ENCODE assay signal across 1 cellular context in the genomic region with DNA sequence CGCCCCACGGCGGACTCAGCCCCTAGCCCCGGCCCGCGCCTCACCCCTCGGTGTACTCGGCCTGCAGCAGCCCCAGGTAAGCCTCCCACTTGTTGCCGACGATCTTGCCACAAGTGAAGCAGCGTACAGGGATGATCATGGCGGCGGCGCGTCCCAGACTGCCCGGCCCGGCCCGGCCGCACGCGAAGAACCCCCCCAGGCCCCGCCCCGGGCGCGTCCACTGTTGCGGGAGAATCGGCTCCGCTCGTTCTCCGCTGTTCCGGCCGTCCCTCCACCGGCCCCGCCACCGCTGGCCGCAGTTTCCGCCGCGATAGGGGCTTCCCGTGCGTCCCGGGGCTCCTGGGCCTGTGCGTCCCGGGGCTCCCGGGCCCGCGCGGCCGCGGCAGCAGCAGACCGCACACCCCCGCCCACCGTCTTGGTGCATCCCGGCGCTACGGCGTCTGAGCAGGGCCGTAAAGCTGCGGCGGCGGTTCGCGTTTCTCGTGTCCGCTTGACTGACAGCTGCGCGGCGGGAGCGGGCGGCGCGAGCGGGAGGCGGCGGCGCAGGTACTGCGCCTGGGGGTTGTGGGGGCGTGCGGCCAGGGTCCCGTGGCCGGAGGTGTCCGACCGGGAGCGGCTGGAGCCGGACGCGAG.
TF ChIP-seq lines count a peak whose summit lies in the region.

Gene POLR2L (minus strand): TSS at position 160 of the 633 bp plus-strand sequence. CDS start 21 bp downstream, at position 139.
Gene TSPAN4 (plus strand): TSS at position 483 of the 633 bp plus-strand sequence. CDS start 7,453 bp downstream, outside the sequence.

TF ChIP-seq in WTC11, 78 proteins besides CTCF, POLR2A, EP300 and RAD21 (continued from another document):
- TF ChIP-seq MAX (CRISPR knock-in tag; IDR thresholded peaks at IDR 0.05) (peak; percentile 7; the same call in 1 of the 2 replicates), PREB (CRISPR knock-in tag; IDR thresholded peaks at IDR 0.05; ENCODE audit: borderline replicate concordance) (no peak), CREM (CRISPR knock-in tag; IDR thresholded peaks at IDR 0.05) (peak; percentile 64; the same call in 1 of the 2 replicates), HMGXB4 (CRISPR knock-in tag; IDR thresholded peaks at IDR 0.05) (peak; percentile 68; the same call in 1 of the 2 replicates), EMX1 (CRISPR knock-in tag; IDR thresholded peaks at IDR 0.05) (0 out of 2 replicates have a peak, but pooled peaks have one; percentile 51), TP53 (CRISPR knock-in tag; IDR thresholded peaks at IDR 0.05) (no peak), ZNF317 (CRISPR knock-in tag; IDR thresholded peaks at IDR 0.05; ENCODE audit: borderline replicate concordance, low read depth) (0 out of 2 replicates have a peak, but pooled peaks have one; percentile 30), KAT7 (CRISPR knock-in tag; IDR thresholded peaks at IDR 0.05; ENCODE audit: borderline replicate concordance) (peak; percentile 85; the same call in 1 of the 2 replicates), MYBL2 (CRISPR knock-in tag; IDR thresholded peaks at IDR 0.05) (0 out of 2 replicates have a peak, but pooled peaks have one; percentile 55), JUN (CRISPR knock-in tag; IDR thresholded peaks at IDR 0.05) (peak; percentile 71; the same call in 1 of the 2 replicates), USF2 (CRISPR knock-in tag; IDR thresholded peaks at IDR 0.05) (peak; percentile 7), ELF4 (CRISPR knock-in tag; IDR thresholded peaks at IDR 0.05; ENCODE audit: low read depth) (peak; percentile 60; the same call in 1 of the 2 replicates), FOXK1 (CRISPR knock-in tag; IDR thresholded peaks at IDR 0.05) (peak; percentile 25; the same call in 1 of the 2 replicates), SP1 (CRISPR knock-in tag; conservative IDR thresholded peaks at IDR 0.05) (peak; percentile 85), PRDM15 (CRISPR knock-in tag; IDR thresholded peaks at IDR 0.05) (0 out of 2 replicates have a peak, but pooled peaks have one; percentile 2), GRHL2 (CRISPR knock-in tag; IDR thresholded peaks at IDR 0.05; ENCODE audit: insufficient replicate concordance, severe bottlenecking) (no peak), CDX4 (CRISPR knock-in tag; IDR thresholded peaks at IDR 0.05; ENCODE audit: borderline replicate concordance) (no peak), TEAD1 (CRISPR knock-in tag; IDR thresholded peaks at IDR 0.05) (0 out of 2 replicates have a peak, but pooled peaks have one; percentile 60), ESRRA (CRISPR knock-in tag; IDR thresholded peaks at IDR 0.05; ENCODE audit: borderline replicate concordance) (0 out of 2 replicates have a peak, but pooled peaks have one; percentile 14), GABPB1 (CRISPR knock-in tag; IDR thresholded peaks at IDR 0.05) (no peak), NR2C2 (CRISPR knock-in tag; IDR thresholded peaks at IDR 0.05) (no peak), MXD4 (CRISPR knock-in tag; IDR thresholded peaks at IDR 0.05; ENCODE audit: borderline replicate concordance) (no peak), E2F4 (CRISPR knock-in tag; IDR thresholded peaks at IDR 0.05; ENCODE audit: borderline replicate concordance, low read depth) (0 out of 2 replicates have a peak, but pooled peaks have one; percentile 39), SMAD3 (CRISPR knock-in tag; IDR thresholded peaks at IDR 0.05; ENCODE audit: borderline replicate concordance) (0 out of 2 replicates have a peak, but pooled peaks have one; percentile 47), ZBTB43 (CRISPR knock-in tag; IDR thresholded peaks at IDR 0.05) (no peak; the same call in 1 of the 2 replicates), ZNF138 (CRISPR knock-in tag; conservative IDR thresholded peaks at IDR 0.05) (no peak)
- TF ChIP-seq, protein P1, sequence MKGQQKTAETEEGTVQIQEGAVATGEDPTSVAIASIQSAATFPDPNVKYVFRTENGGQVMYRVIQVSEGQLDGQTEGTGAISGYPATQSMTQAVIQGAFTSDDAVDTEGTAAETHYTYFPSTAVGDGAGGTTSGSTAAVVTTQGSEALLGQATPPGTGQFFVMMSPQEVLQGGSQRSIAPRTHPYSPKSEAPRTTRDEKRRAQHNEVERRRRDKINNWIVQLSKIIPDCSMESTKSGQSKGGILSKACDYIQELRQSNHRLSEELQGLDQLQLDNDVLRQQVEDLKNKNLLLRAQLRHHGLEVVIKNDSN (CRISPR knock-in tag; IDR thresholded peaks at IDR 0.05): no peak
- TF ChIP-seq, protein P2, sequence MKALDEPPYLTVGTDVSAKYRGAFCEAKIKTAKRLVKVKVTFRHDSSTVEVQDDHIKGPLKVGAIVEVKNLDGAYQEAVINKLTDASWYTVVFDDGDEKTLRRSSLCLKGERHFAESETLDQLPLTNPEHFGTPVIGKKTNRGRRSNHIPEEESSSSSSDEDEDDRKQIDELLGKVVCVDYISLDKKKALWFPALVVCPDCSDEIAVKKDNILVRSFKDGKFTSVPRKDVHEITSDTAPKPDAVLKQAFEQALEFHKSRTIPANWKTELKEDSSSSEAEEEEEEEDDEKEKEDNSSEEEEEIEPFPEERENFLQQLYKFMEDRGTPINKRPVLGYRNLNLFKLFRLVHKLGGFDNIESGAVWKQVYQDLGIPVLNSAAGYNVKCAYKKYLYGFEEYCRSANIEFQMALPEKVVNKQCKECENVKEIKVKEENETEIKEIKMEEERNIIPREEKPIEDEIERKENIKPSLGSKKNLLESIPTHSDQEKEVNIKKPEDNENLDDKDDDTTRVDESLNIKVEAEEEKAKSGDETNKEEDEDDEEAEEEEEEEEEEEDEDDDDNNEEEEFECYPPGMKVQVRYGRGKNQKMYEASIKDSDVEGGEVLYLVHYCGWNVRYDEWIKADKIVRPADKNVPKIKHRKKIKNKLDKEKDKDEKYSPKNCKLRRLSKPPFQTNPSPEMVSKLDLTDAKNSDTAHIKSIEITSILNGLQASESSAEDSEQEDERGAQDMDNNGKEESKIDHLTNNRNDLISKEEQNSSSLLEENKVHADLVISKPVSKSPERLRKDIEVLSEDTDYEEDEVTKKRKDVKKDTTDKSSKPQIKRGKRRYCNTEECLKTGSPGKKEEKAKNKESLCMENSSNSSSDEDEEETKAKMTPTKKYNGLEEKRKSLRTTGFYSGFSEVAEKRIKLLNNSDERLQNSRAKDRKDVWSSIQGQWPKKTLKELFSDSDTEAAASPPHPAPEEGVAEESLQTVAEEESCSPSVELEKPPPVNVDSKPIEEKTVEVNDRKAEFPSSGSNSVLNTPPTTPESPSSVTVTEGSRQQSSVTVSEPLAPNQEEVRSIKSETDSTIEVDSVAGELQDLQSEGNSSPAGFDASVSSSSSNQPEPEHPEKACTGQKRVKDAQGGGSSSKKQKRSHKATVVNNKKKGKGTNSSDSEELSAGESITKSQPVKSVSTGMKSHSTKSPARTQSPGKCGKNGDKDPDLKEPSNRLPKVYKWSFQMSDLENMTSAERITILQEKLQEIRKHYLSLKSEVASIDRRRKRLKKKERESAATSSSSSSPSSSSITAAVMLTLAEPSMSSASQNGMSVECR (CRISPR knock-in tag; IDR thresholded peaks at IDR 0.05; ENCODE audit: borderline replicate concordance): peak; percentile 45; the same call in 1 of the 2 replicates
- TF ChIP-seq, protein P3, sequence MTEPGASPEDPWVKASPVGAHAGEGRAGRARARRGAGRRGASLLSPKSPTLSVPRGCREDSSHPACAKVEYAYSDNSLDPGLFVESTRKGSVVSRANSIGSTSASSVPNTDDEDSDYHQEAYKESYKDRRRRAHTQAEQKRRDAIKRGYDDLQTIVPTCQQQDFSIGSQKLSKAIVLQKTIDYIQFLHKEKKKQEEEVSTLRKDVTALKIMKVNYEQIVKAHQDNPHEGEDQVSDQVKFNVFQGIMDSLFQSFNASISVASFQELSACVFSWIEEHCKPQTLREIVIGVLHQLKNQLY (CRISPR knock-in tag; IDR thresholded peaks at IDR 0.05): no peak
